ENCODE assay signal across 7 cellular contexts in the genomic region with DNA sequence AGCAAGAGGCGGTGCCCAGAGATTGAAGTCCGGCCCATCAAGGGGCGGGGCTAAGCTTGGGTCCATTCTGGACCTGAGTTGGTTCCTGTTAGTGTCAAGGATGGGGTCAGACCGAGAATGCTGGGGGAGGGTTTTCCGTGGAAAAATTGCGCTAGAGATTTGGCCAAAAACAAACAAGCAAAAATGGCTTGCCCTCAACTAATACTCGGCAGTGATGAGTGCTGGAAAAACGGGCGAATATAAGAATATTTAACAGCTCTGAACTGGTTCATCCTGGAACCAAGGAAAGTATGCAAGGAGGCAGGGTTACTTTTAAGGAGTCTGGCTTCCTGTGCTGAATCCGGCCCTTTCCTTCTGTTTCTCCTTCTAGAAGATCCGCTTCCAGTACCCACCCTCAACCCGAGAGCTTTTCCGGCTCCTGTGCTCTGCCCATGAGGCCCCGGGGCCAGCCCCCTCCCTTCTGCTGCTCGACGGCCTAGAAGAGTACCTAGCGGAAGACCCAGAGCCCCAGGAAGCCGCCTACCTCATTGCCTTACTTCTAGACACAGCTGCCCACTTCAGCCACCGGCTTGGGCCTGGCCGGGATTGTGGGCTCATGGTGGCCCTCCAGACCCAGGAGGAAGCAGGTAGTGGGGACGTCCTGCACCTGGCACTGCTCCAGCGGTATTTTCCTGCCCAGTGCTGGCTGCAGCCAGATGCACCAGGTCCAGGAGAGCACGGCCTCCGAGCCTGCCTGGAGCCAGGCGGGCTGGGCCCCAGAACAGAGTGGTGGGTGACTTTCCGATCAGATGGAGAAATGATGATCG. TPM values are rescaled to one million over a fixed set of nuclear protein-coding genes. Genes with fewer than 3 reads are reported as not detected.
DNase-seq lines count a peak whose midpoint lies in the region; ATAC-seq and TF ChIP-seq lines count a peak whose summit lies in the region.

No MANE protein-coding gene starts in this region.

- H3K27ac Mint-ChIP-seq in endothelial cell (ENCODE audit: unreplicated experiment), result no peak overlapping the region
- no peak overlapping the region for H3K27ac Mint-ChIP-seq in naive thymus-derived CD8-positive, alpha-beta T cell

- peak; percentile 49 for DNase-seq in NCI-H226
- DNase-seq in activated CD8-positive, alpha-beta memory T cell treated with anti-CD3 and anti-CD28 coated beads for 24 hours, result peak; percentile 84
- DNase-seq in endothelial cell (ENCODE audit: low spot score), result peak; percentile 66
- peak; percentile 58 to 91 (median 76) for DNase-seq in naive thymus-derived CD8-positive, alpha-beta T cell
- DNase-seq in transverse colon, result peak; percentile 74
- DNase-seq in foreskin keratinocyte, result no peak

- H3K36me3 ChIP-seq in transverse colon, result no peaks in the 10 kb centered on the region

- peak; percentile 23 for ATAC-seq in GM21515 (IDR thresholded peaks at IDR 0.05; ENCODE audit: unreplicated experiment)
- ATAC-seq in naive thymus-derived CD8-positive, alpha-beta T cell, result peak; percentile 52 to 62
- no peak for ATAC-seq in foreskin keratinocyte

- no peak overlapping the region for H3K4me3 Mint-ChIP-seq in endothelial cell (ENCODE audit: unreplicated experiment)
- no peak overlapping the region for H3K4me3 Mint-ChIP-seq in naive thymus-derived CD8-positive, alpha-beta T cell

- H3K4me3 ChIP-seq in transverse colon, result peak overlapping the region; percentile 47 to 62 (median 56)

- H3K27me3 Mint-ChIP-seq in endothelial cell (ENCODE audit: unreplicated experiment), result peaks cover 16% of the 10 kb centered on the region
- no peaks in the 10 kb centered on the region for H3K27me3 Mint-ChIP-seq in naive thymus-derived CD8-positive, alpha-beta T cell

- H3K27ac ChIP-seq in transverse colon, result peak overlapping the region; percentile 92 to 97 (median 94)
- no peak overlapping the region for H3K27ac ChIP-seq in foreskin keratinocyte

- TF ChIP-seq CTCF in endothelial cell (IDR thresholded peaks at IDR 0.05; ENCODE audit: unreplicated experiment), result no peak
- no peak for TF ChIP-seq CTCF in transverse colon (IDR thresholded peaks at IDR 0.05)
- no peak for TF ChIP-seq CTCF in foreskin keratinocyte (conservative IDR thresholded peaks at IDR 0.05)

- intact Hi-C loops in transverse colon (cut with DNase I; ENCODE audit: low total_unique reads), result no loop called here

- H3K27me3 ChIP-seq in transverse colon (no peaks in the 10 kb centered on the region), foreskin keratinocyte (no peaks in the 10 kb centered on the region)

- in situ Hi-C loops in transverse colon (cut with MboI; ENCODE audit: low pct_ligation_motif_present in 1 of 4, low pct_unique_long_range_greater_than_20kb in 1 of 4, low sequenced_read_pairs in 3 of 4), result loop anchor here in 2 of 4 donors (10.0 to 25.0 kb wide), 2 partner anchors 59 to 112 kb away; a partner anchor contains a TSS

- POLR2A ChIA-PET in naive thymus-derived CD8-positive, alpha-beta T cell (lab: Charles Lee), result interaction anchor here (0.5 to 3.6 kb wide), 29 partner anchors 8 to 1780 kb away, joined by 3 to 40 read pairs (median 4); a partner anchor contains a TSS

- H3K9me3 ChIP-seq in transverse colon, result no peaks in the 10 kb centered on the region

- H3K4me1 ChIP-seq in transverse colon (peaks cover 23 to 45% (median 37%) of the 10 kb centered on the region in 4 donors), foreskin keratinocyte (peaks cover 8% of the 10 kb centered on the region)

- WGBS in transverse colon (ENCODE audit: low coverage in 1 of 2), 2 donors, result 1 to 7% methylated on average over 13 to 27 of the region's 27 CpGs

- H3K4me1 Mint-ChIP-seq in endothelial cell (ENCODE audit: unreplicated experiment), result peaks cover 17% of the 10 kb centered on the region
- H3K4me1 Mint-ChIP-seq in naive thymus-derived CD8-positive, alpha-beta T cell, result peaks cover 25 to 36% (median 29%) of the 10 kb centered on the region in 4 donors

- no peak for TF ChIP-seq EP300 in transverse colon (IDR thresholded peaks at IDR 0.05; ENCODE audit: low read depth)

- H3K9me3 Mint-ChIP-seq in endothelial cell (ENCODE audit: unreplicated experiment), result no peaks in the 10 kb centered on the region
- H3K9me3 Mint-ChIP-seq in naive thymus-derived CD8-positive, alpha-beta T cell, result no peaks in the 10 kb centered on the region

- H3K36me3 Mint-ChIP-seq in endothelial cell (ENCODE audit: low read depth, unreplicated experiment), result peaks cover 13% of the 10 kb centered on the region
- peaks cover 4 to 12% (median 10%) of the 10 kb centered on the region in 3 donors for H3K36me3 Mint-ChIP-seq in naive thymus-derived CD8-positive, alpha-beta T cell

- TF ChIP-seq POLR2A in transverse colon (IDR thresholded peaks at IDR 0.05), result peak; percentile 74

RNA-seq across cellular contexts. Expression of a gene that starts 0.9 kb away (rescaled TPM):
- total RNA-seq in endothelial cell (ENCODE audit: unreplicated experiment) (3.3 TPM), transverse colon (10 to 100 TPM in 1 of 4 donors, 1 to 10 TPM in 3; 2.1 to 11.1 (median 2.6) TPM), foreskin keratinocyte (2.6 and 3.0 TPM in 2 replicates)
- 1 to 10 TPM; 5.6 to 5.7 TPM for total RNA-seq in naive thymus-derived CD8-positive, alpha-beta T cell
- polyA plus RNA-seq in naive thymus-derived CD8-positive, alpha-beta T cell, result 1 to 10 TPM; 4.3 to 5.8 (median 4.7) TPM
- 3.4 and 4.2 TPM in 2 replicates for polyA plus RNA-seq in foreskin keratinocyte

RNA-seq across cellular contexts. Expression of a gene that starts 8.8 kb away (rescaled TPM):
- total RNA-seq in endothelial cell (ENCODE audit: unreplicated experiment) (18.4 TPM), transverse colon (10 to 100 TPM in 1 of 4 donors, 1 to 10 TPM in 3; 2.3 to 24.3 (median 6.4) TPM), foreskin keratinocyte (3.2 and 3.8 TPM in 2 replicates)
- 1 to 10 TPM; 5.1 to 6.2 TPM for total RNA-seq in naive thymus-derived CD8-positive, alpha-beta T cell
- polyA plus RNA-seq in naive thymus-derived CD8-positive, alpha-beta T cell, result 1 to 10 TPM; 5.1 to 6.9 (median 5.9) TPM
- polyA plus RNA-seq in foreskin keratinocyte, result 3.3 and 3.4 TPM in 2 replicates

RNA-seq across cellular contexts. Expression of a gene that starts 20.1 kb away (rescaled TPM):
- 13.7 TPM for total RNA-seq in endothelial cell (ENCODE audit: unreplicated experiment)
- 1 to 10 TPM; 8.4 to 8.7 TPM for total RNA-seq in naive thymus-derived CD8-positive, alpha-beta T cell
- under 1 TPM; 0.22 to 0.33 (median 0.30) TPM for polyA plus RNA-seq in naive thymus-derived CD8-positive, alpha-beta T cell
- 10 to 100 TPM in 2 of 4 donors, 1 to 10 TPM in 2; 6.3 to 51.7 (median 11.5) TPM for total RNA-seq in transverse colon
- 8.7 and 9.4 TPM in 2 replicates for total RNA-seq in foreskin keratinocyte
- 10.4 and 12.2 TPM in 2 replicates for polyA plus RNA-seq in foreskin keratinocyte

RNA-seq across cellular contexts. Expression of a gene that starts 29.0 kb away (rescaled TPM):
- 22.3 TPM for total RNA-seq in endothelial cell (ENCODE audit: unreplicated experiment)
- 10 to 100 TPM; 59.9 to 61.6 TPM for total RNA-seq in naive thymus-derived CD8-positive, alpha-beta T cell
- 10 to 100 TPM; 13.7 to 16.8 (median 15.0) TPM for polyA plus RNA-seq in naive thymus-derived CD8-positive, alpha-beta T cell
- total RNA-seq in transverse colon, result 1,000 to 10,000 TPM in 1 of 4 donors, 10 to 100 TPM in 3; 13.8 to 1,153 (median 26.1) TPM
- 5.4 and 6.3 TPM in 2 replicates for total RNA-seq in foreskin keratinocyte
- 5.6 and 9.4 TPM in 2 replicates for polyA plus RNA-seq in foreskin keratinocyte

RNA-seq across cellular contexts. Expression of a gene that starts 29.3 kb away (rescaled TPM):
- total RNA-seq in endothelial cell (ENCODE audit: unreplicated experiment) (68.9 TPM), transverse colon (100 to 1,000 TPM in 2 of 4 donors, 10 to 100 TPM in 2; 18.7 to 163 (median 88.4) TPM), foreskin keratinocyte (58.4 and 59.5 TPM in 2 replicates)
- 10 to 100 TPM; 22.9 to 25.8 TPM for total RNA-seq in naive thymus-derived CD8-positive, alpha-beta T cell
- polyA plus RNA-seq in naive thymus-derived CD8-positive, alpha-beta T cell, result 10 to 100 TPM; 56.6 to 76.1 (median 66.8) TPM
- 95.1 and 98.9 TPM in 2 replicates for polyA plus RNA-seq in foreskin keratinocyte

Comparison
In these comparisons a context has a peak if more than half of its experiments do, and no peak if none do; other contexts are left out.
1. DNase-seq: peak in NCI-H226 (single experiment), activated CD8-positive, alpha-beta memory T cell treated with anti-CD3 and anti-CD28 coated beads for 24 hours (single experiment), endothelial cell (single experiment), naive thymus-derived CD8-positive, alpha-beta T cell (10 of 10) and transverse colon (single experiment); none in foreskin keratinocyte (0 of 2).